Comparison of ENCODE assay signal across 12 cellular contexts in the genomic region with DNA sequence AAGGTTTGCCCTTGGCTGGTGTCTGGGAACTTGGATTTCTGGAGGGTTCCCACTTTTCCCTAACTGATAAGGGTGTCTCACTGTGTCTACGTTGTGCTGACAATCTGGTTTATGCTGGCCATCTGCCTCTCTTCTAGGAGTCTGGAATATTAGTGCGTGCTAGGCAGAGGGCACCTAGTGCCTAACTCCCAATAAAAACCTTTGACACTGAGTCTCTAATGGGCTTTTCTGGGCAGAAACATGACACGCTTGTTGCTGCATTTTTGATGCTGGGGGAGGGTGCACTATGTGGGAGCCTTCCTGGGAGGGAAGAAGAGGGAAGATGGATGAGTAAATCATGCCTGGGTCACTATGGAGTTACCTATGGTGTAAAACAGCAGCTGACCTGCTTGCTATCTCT.
"Had no signal": no experiment of that assay in that cellular context is flagged by ENCODE, and none has a peak within 500 bp of the region (broad histone marks: within the 10 kb centered on the region; RNA-seq: fewer than 3 reads in every experiment).

No MANE protein-coding gene starts in this region.

- H3K36me3 ChIP-seq: heart right ventricle, ovary had no signal

- H3K9me3 ChIP-seq: ovary had no signal

- H3K27ac ChIP-seq: epithelial cell of prostate, heart right ventricle, ovary had no signal

- H3K27me3 ChIP-seq: ovary had no signal

- H3K4me3 ChIP-seq: heart right ventricle, lung, ovary had no signal

- DNase-seq: activated CD4-positive, alpha-beta T cell treated with anti-CD3 and anti-CD28 coated beads, Interleukin-2, amount 10 ng/mL, durations not matched to agents 7 days and 5 days; activated CD8-positive, alpha-beta memory T cell treated with anti-CD3 and anti-CD28 coated beads, Interleukin-2, amount 50 U/mL, for 48 hours; activated gamma-delta T cell treated with Interleukin-2 at 50 U/mL for 16 hours; activated naive CD8-positive, alpha-beta T cell treated with anti-CD3 and anti-CD28 coated beads for 36 hours; anterior cingulate cortex; heart right ventricle; left colon; ovary; stimulated activated CD4-positive, alpha-beta T cell treated with anti-CD3 and anti-CD28 coated beads, Interleukin-2, amount 100 ng/mL, for 48 hours; T-helper 9 cell had no signal

- H3K4me1 ChIP-seq: heart right ventricle had no signal
